In the genomic region with DNA sequence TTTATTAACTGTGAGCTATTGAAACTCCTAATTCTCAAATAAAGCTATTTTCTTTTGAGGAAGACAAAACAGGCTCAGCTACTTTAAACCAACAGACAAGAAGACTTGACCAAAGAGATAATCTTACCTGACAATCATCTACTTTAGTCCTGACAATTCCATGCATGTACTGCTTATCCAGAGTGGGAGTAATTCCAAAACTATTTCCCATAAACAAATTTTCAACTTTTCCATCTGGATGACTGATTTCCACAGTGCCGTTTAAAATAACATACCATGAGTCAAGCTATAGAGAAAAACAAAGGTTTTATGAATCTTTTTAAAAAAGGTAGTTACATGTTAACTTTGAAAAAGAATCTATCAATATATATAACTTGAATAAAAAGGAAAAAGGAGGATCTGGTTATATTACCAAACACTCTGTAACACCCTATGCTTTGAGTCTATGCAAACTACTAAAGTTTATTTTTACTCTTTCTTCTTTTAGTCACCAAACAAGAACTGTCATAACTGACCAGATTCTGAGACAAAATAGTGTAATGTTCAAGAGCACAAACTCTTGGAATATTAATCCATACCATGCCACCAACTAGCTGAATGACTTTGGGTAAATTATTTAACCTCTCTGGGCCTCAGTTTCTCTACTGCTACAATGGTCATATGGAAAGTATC, we compare ENCODE assay signal across 12 cellular contexts.
DNase-seq lines count a peak whose midpoint lies in the region; ATAC-seq and TF ChIP-seq lines count a peak whose summit lies in the region.
"Had no signal": no experiment of that assay in that cellular context is flagged by ENCODE, and none has a peak within 500 bp of the region (broad histone marks: within the 10 kb centered on the region; RNA-seq: fewer than 3 reads in every experiment).

No MANE protein-coding gene starts in this region.

- no peaks in the 10 kb centered on the region for H3K27me3 Mint-ChIP-seq in dendritic cell treated with granulocyte-macrophage colony-stimulating factor and Interleukin-4, amounts not matched to agents 40 ng/mL and 50 ng/mL, for 4 days
- no peaks in the 10 kb centered on the region for H3K27me3 Mint-ChIP-seq in stimulated activated naive B cell treated with anti-CD40 and anti-IgM and Interleukin-4, amounts not matched to agents 10 μg/mL and 1 μg/mL and 100 μg/mL, for 72 hours

- H3K9me3 Mint-ChIP-seq in dendritic cell treated with granulocyte-macrophage colony-stimulating factor and Interleukin-4, amounts not matched to agents 40 ng/mL and 50 ng/mL, for 4 days, result no peaks in the 10 kb centered on the region
- peaks cover 0 to 1% of the 10 kb centered on the region in 2 donors for H3K9me3 Mint-ChIP-seq in stimulated activated naive B cell treated with anti-CD40 and anti-IgM and Interleukin-4, amounts not matched to agents 10 μg/mL and 1 μg/mL and 100 μg/mL, for 72 hours

- peaks cover 15% of the 10 kb centered on the region for H3K4me1 Mint-ChIP-seq in dendritic cell treated with granulocyte-macrophage colony-stimulating factor and Interleukin-4, amounts not matched to agents 40 ng/mL and 50 ng/mL, for 4 days (ENCODE audit: low read depth)
- peaks cover 3 to 8% of the 10 kb centered on the region in 2 donors for H3K4me1 Mint-ChIP-seq in stimulated activated naive B cell treated with anti-CD40 and anti-IgM and Interleukin-4, amounts not matched to agents 10 μg/mL and 1 μg/mL and 100 μg/mL, for 72 hours

- peak overlapping the region; percentile 44 for H3K27ac Mint-ChIP-seq in dendritic cell treated with granulocyte-macrophage colony-stimulating factor and Interleukin-4, amounts not matched to agents 40 ng/mL and 50 ng/mL, for 4 days
- H3K27ac Mint-ChIP-seq in stimulated activated naive B cell treated with anti-CD40 and anti-IgM and Interleukin-4, amounts not matched to agents 10 μg/mL and 1 μg/mL and 100 μg/mL, for 72 hours, result no peak overlapping the region

- DNase-seq in pons (ENCODE audit: low spot score) (peak; percentile 28), GM13976 (ENCODE audit: low spot score) (no peak), inferior parietal cortex (ENCODE audit: extremely low spot score) (no peak)
- DNase-seq in stimulated activated naive B cell treated with anti-CD40 and anti-IgM and Interleukin-4, amounts not matched to agents 10 μg/mL and 1 μg/mL and 100 μg/mL, for 72 hours, result no peak
- DNase-seq: erythroblast; GOT3; heart left ventricle; NCI-H510A treated with DMSO at 0.1 percent for 48 hours; stimulated activated CD4-positive, alpha-beta T cell treated with anti-CD3 and anti-CD28 coated beads, Interleukin-1b, Interleukin-23, amount 100 ng/mL, for 48 hours had no signal

- H3K36me3 Mint-ChIP-seq in dendritic cell treated with granulocyte-macrophage colony-stimulating factor and Interleukin-4, amounts not matched to agents 40 ng/mL and 50 ng/mL, for 4 days (ENCODE audit: low read depth), result peaks cover 44% of the 10 kb centered on the region
- H3K36me3 Mint-ChIP-seq in stimulated activated naive B cell treated with anti-CD40 and anti-IgM and Interleukin-4, amounts not matched to agents 10 μg/mL and 1 μg/mL and 100 μg/mL, for 72 hours, result peaks cover 18 to 42% of the 10 kb centered on the region in 2 donors

- ATAC-seq in GM18868 (IDR thresholded peaks at IDR 0.05; ENCODE audit: unreplicated experiment), result peak; percentile 43
- ATAC-seq in HG03432 (IDR thresholded peaks at IDR 0.05; ENCODE audit: unreplicated experiment), result peak; percentile 62
- ATAC-seq in stimulated activated naive B cell treated with anti-CD40 and anti-IgM and Interleukin-4, amounts not matched to agents 10 μg/mL and 1 μg/mL and 100 μg/mL, for 72 hours (replicated peaks), result no peak
- ATAC-seq: heart left ventricle had no signal

- no peak overlapping the region for H3K4me3 Mint-ChIP-seq in dendritic cell treated with granulocyte-macrophage colony-stimulating factor and Interleukin-4, amounts not matched to agents 40 ng/mL and 50 ng/mL, for 4 days
- no peak overlapping the region for H3K4me3 Mint-ChIP-seq in stimulated activated naive B cell treated with anti-CD40 and anti-IgM and Interleukin-4, amounts not matched to agents 10 μg/mL and 1 μg/mL and 100 μg/mL, for 72 hours

- in situ Hi-C loops in GM13976 (cut with MboI; ENCODE audit: low sequenced_read_pairs, unreplicated experiment), result no loop called here

- intact Hi-C loops in dendritic cell treated with granulocyte-macrophage colony-stimulating factor and Interleukin-4, amounts not matched to agents 40 ng/mL and 50 ng/mL, for 4 days (cut with micrococcal nuclease), result no loop called here

- no peak for TF ChIP-seq CTCF in GM13976 (IDR thresholded peaks at IDR 0.05; ENCODE audit: borderline replicate concordance, control extremely low read depth, extremely low read depth, insufficient read depth, missing control alignments)

Comparison
In these comparisons a context has a peak if more than half of its experiments do, and no peak if none do; other contexts are left out.
1. ATAC-seq: peak in GM18868 (single experiment) and HG03432 (single experiment); none in stimulated activated naive B cell treated with anti-CD40 and anti-IgM and Interleukin-4, amounts not matched to agents 10 μg/mL and 1 μg/mL and 100 μg/mL, for 72 hours (0 of 2).